28 cellular contexts compared by ENCODE assay signal in the genomic region with DNA sequence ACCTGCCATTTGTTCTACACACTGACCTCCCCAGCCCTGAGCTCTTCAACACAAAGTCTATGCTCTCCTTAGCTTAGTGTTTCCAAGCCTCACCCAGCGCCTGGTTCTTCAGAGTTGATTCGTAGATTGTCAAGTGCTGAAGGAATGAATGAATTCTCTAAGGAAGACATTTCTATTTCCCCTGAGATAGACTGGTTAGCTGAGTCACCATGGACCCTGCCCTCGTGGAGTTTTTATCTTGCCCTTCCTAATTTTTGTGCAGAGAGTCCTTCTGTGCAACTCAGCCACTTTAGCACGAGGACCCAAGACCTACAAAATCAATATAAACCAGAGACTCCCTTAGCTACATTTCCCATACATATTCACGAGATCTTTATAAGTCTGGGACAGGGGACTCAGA. TPM values are rescaled to one million over a fixed set of nuclear protein-coding genes. Genes with fewer than 3 reads are reported as not detected.
"Had no signal": no experiment of that assay in that cellular context is flagged by ENCODE, and none has a peak within 500 bp of the region (broad histone marks: within the 10 kb centered on the region; RNA-seq: fewer than 3 reads in every experiment).

No MANE protein-coding gene starts in this region.

- H3K9me3 Mint-ChIP-seq: activated CD4-positive, alpha-beta memory T cell treated with anti-CD3 and anti-CD28 coated beads for 36 hours; activated CD4-positive, alpha-beta T cell treated with anti-CD3 and anti-CD28 coated beads, Interleukin-2, amount 10 ng/mL, durations not matched to agents 7 days and 5 days; activated naive CD4-positive, alpha-beta T cell treated with anti-CD3 and anti-CD28 coated beads, Interleukin-2, amount 10 ng/mL, durations not matched to agents 7 days and 5 days; activated naive CD8-positive, alpha-beta T cell treated with anti-CD3 and anti-CD28 coated beads for 36 hours; activated T-cell treated with anti-CD3 and anti-CD28 coated beads, Interleukin-2, amount 50 U/mL, for 4 hours; T-helper 1 cell treated with Interleukin-12 subunit alpha and Interleukin-12 subunit beta and Interleukin-4 antibody, amounts not matched to agents 30 μg/mL and 1 μg/mL, for 36 hours had no signal

- H3K4me2 ChIP-seq: KMS-11 had no signal

- H3K36me3 ChIP-seq: brain microvascular endothelial cell, MG63, SJSA1 had no signal

- DNase-seq: activated CD4-positive, alpha-beta memory T cell treated with anti-CD3 and anti-CD28 coated beads for 36 hours; activated CD4-positive, alpha-beta T cell treated with anti-CD3 and anti-CD28 coated beads, Interleukin-2, amount 10 ng/mL, durations not matched to agents 7 days and 5 days; activated CD4-positive, CD25-positive, alpha-beta regulatory T cell; activated CD8-positive, alpha-beta memory T cell treated with anti-CD3 and anti-CD28 coated beads for 24 hours; activated effector memory CD4-positive, alpha-beta T cell treated with anti-CD3 and anti-CD28 coated beads, Interleukin-2, amount 50 U/mL, for 16 hours; activated naive CD4-positive, alpha-beta T cell treated with anti-CD3 and anti-CD28 coated beads, Interleukin-2, amount 10 ng/mL, durations not matched to agents 7 days and 5 days; activated naive CD8-positive, alpha-beta T cell treated with anti-CD3 and anti-CD28 coated beads for 36 hours; activated T-cell treated with anti-CD3 and anti-CD28 coated beads, Interleukin-2, amount 50 U/mL, for 4 hours; brain microvascular endothelial cell; cerebellar nuclear complex; MG63; NCI-H1048; NCI-H2029; NCI-H2107; NCI-H2171 treated with DMSO at 0.1 percent for 48 hours; NCI-H226; NCI-H526; NCI-H774; RPMI8226 had no signal

- H3K27me3 ChIP-seq: brain microvascular endothelial cell, MG63, SJSA1 had no signal

- H3K4me3 Mint-ChIP-seq: activated CD4-positive, alpha-beta memory T cell treated with anti-CD3 and anti-CD28 coated beads for 36 hours; activated CD4-positive, alpha-beta T cell treated with anti-CD3 and anti-CD28 coated beads, Interleukin-2, amount 10 ng/mL, durations not matched to agents 7 days and 5 days; activated naive CD4-positive, alpha-beta T cell treated with anti-CD3 and anti-CD28 coated beads, Interleukin-2, amount 10 ng/mL, durations not matched to agents 7 days and 5 days; activated naive CD8-positive, alpha-beta T cell treated with anti-CD3 and anti-CD28 coated beads for 36 hours; activated T-cell treated with anti-CD3 and anti-CD28 coated beads, Interleukin-2, amount 50 U/mL, for 4 hours; T-helper 1 cell treated with Interleukin-12 subunit alpha and Interleukin-12 subunit beta and Interleukin-4 antibody, amounts not matched to agents 30 μg/mL and 1 μg/mL, for 36 hours had no signal

- H3K4me3 ChIP-seq: MG63, SJSA1 had no signal

- H3K27me3 Mint-ChIP-seq: activated CD4-positive, alpha-beta T cell treated with anti-CD3 and anti-CD28 coated beads, Interleukin-2, amount 10 ng/mL, durations not matched to agents 7 days and 5 days; activated naive CD8-positive, alpha-beta T cell treated with anti-CD3 and anti-CD28 coated beads for 36 hours had no signal

- H3K27ac Mint-ChIP-seq: activated CD4-positive, alpha-beta memory T cell treated with anti-CD3 and anti-CD28 coated beads for 36 hours; activated CD4-positive, alpha-beta T cell treated with anti-CD3 and anti-CD28 coated beads, Interleukin-2, amount 10 ng/mL, durations not matched to agents 7 days and 5 days; activated naive CD4-positive, alpha-beta T cell treated with anti-CD3 and anti-CD28 coated beads, Interleukin-2, amount 10 ng/mL, durations not matched to agents 7 days and 5 days; activated naive CD8-positive, alpha-beta T cell treated with anti-CD3 and anti-CD28 coated beads for 36 hours; T-helper 1 cell treated with Interleukin-12 subunit alpha and Interleukin-12 subunit beta and Interleukin-4 antibody, amounts not matched to agents 30 μg/mL and 1 μg/mL, for 36 hours had no signal

- H3K9ac ChIP-seq: KMS-11 had no signal

- H3K9me3 ChIP-seq: MG63 had no signal

- H3K27ac ChIP-seq: brain microvascular endothelial cell, KMS-11, SJSA1, VCaP had no signal

- H3K36me3 Mint-ChIP-seq: activated CD4-positive, alpha-beta memory T cell treated with anti-CD3 and anti-CD28 coated beads for 36 hours; activated naive CD4-positive, alpha-beta T cell treated with anti-CD3 and anti-CD28 coated beads, Interleukin-2, amount 10 ng/mL, durations not matched to agents 7 days and 5 days; activated naive CD8-positive, alpha-beta T cell treated with anti-CD3 and anti-CD28 coated beads for 36 hours had no signal

- H3K4me1 ChIP-seq: SJSA1 had no signal

- ATAC-seq: activated T-cell treated with anti-CD3 and anti-CD28 coated beads, Interleukin-2, amount 50 U/mL, for 4 hours; Panc1; Right ventricle myocardium inferior; SK-N-SH treated with all-trans-retinoic acid at 6 μM for 48 hours had no signal

RNA-seq across cellular contexts. Expression of a gene that starts 2.6 kb away (rescaled TPM):
- total RNA-seq: NCI-H460, OCI-LY7, SJSA1 had no signal

RNA-seq across cellular contexts. Expression of a gene that starts 19.7 kb away (rescaled TPM):
- total RNA-seq: activated CD4-positive, alpha-beta memory T cell treated with anti-CD3 and anti-CD28 coated beads for 36 hours; activated CD4-positive, alpha-beta T cell treated with anti-CD3 and anti-CD28 coated beads, Interleukin-2, amount 10 ng/mL, durations not matched to agents 7 days and 5 days; activated naive CD8-positive, alpha-beta T cell treated with anti-CD3 and anti-CD28 coated beads for 36 hours; activated T-cell treated with anti-CD3 and anti-CD28 coated beads, Interleukin-2, amount 50 U/mL, for 4 hours; NCI-H460; OCI-LY7; SJSA1 had no signal
